ENCODE assay signal across 8 cellular contexts in genomic region chr5:172150514-172151425, GRCh38. TPM values are rescaled to one million over a fixed set of nuclear protein-coding genes. Genes with fewer than 3 reads are reported as not detected.
DNase-seq lines count a peak whose midpoint lies in the region; ATAC-seq and TF ChIP-seq lines count a peak whose summit lies in the region.

No MANE protein-coding gene starts in this region.

- BruUV-seq in OCI-LY7 (replicated peaks; lab: Mats Ljungman, UMichigan) = no TSS peak

- no peaks in the 10 kb centered on the region for H3K79me2 ChIP-seq in OCI-LY7 (ENCODE audit: insufficient read depth, low read depth, low read length)

- H3K4me3 ChIP-seq in OCI-LY7 (ENCODE audit: low read depth, low read length, poor library complexity, severe bottlenecking) = no peak overlapping the region

- peak overlapping the region; percentile 43 for H3K27ac ChIP-seq in OCI-LY7 (ENCODE audit: low read depth, low read length, poor library complexity, severe bottlenecking)

- peak; percentile 61 for ATAC-seq in GM18508 (IDR thresholded peaks at IDR 0.05; ENCODE audit: insufficient read depth, unreplicated experiment)
- ATAC-seq in HG02610 (IDR thresholded peaks at IDR 0.05; ENCODE audit: unreplicated experiment) = peak; percentile 83
- ATAC-seq in effector memory CD8-positive, alpha-beta T cell (replicated peaks) = peak; percentile 66
- ATAC-seq in sciatic nerve = peak; percentile 75

- no peak overlapping the region for H2AFZ ChIP-seq in OCI-LY7 (ENCODE audit: low read length)

- no peaks in the 10 kb centered on the region for H3K9me3 ChIP-seq in OCI-LY7 (ENCODE audit: low read length)

- peaks cover 85% of the 10 kb centered on the region for H3K36me3 Mint-ChIP-seq in effector memory CD8-positive, alpha-beta T cell (ENCODE audit: insufficient read depth)
- H3K36me3 Mint-ChIP-seq in osteocyte (ENCODE audit: unreplicated experiment) = peaks cover 39% of the 10 kb centered on the region

- H3K4me2 ChIP-seq in OCI-LY7 (ENCODE audit: low read length) = peak overlapping the region; percentile 44

- H3K27me3 Mint-ChIP-seq in effector memory CD8-positive, alpha-beta T cell = no peaks in the 10 kb centered on the region
- H3K27me3 Mint-ChIP-seq in osteocyte (ENCODE audit: unreplicated experiment) = no peaks in the 10 kb centered on the region

- H3K4me1 Mint-ChIP-seq in effector memory CD8-positive, alpha-beta T cell (ENCODE audit: low read depth in 2 of 2) = peaks cover 67 to 69% of the 10 kb centered on the region in 2 donors
- peaks cover 18% of the 10 kb centered on the region for H3K4me1 Mint-ChIP-seq in osteocyte (ENCODE audit: unreplicated experiment)

- no peaks in the 10 kb centered on the region for H4K20me1 ChIP-seq in OCI-LY7 (ENCODE audit: insufficient read depth, low read length)

- peak overlapping the region; percentile 71 to 84 for H3K4me3 Mint-ChIP-seq in effector memory CD8-positive, alpha-beta T cell
- no peak overlapping the region for H3K4me3 Mint-ChIP-seq in osteocyte (ENCODE audit: unreplicated experiment)

- TF ChIP-seq CTCF in OCI-LY7 (conservative IDR thresholded peaks at IDR 0.05; ENCODE audit: low read length) (no peak), osteocyte (IDR thresholded peaks at IDR 0.05) (no peak)

- no peaks in the 10 kb centered on the region for H3K9me2 ChIP-seq in OCI-LY7 (ENCODE audit: insufficient read depth, low read length)

- peak overlapping the region; percentile 90 to 92 for H3K27ac Mint-ChIP-seq in effector memory CD8-positive, alpha-beta T cell
- H3K27ac Mint-ChIP-seq in osteocyte (ENCODE audit: unreplicated experiment) = no peak overlapping the region

- CTCF ChIA-PET in OCI-LY7 (lab: Charles Lee; ENCODE audit: unreplicated experiment) = no interaction called here

- H3K36me3 ChIP-seq in OCI-LY7 (ENCODE audit: insufficient read depth, low read length) = peaks cover 51% of the 10 kb centered on the region

- no peaks in the 10 kb centered on the region for H3K9me3 Mint-ChIP-seq in effector memory CD8-positive, alpha-beta T cell
- no peaks in the 10 kb centered on the region for H3K9me3 Mint-ChIP-seq in osteocyte (ENCODE audit: unreplicated experiment)

- H3K4me1 ChIP-seq in OCI-LY7 (ENCODE audit: insufficient read depth, low read length, poor library complexity, severe bottlenecking) = peaks cover 37% of the 10 kb centered on the region

- POLR2A ChIA-PET in OCI-LY7 (lab: Charles Lee) = interaction anchor here (0.7 kb wide), 3 partner anchors 39 to 281 kb away, joined by 3 to 5 read pairs (median 3); no protein-coding TSS in a partner anchor

- no peak for DNase-seq in OCI-LY7 (ENCODE audit: low spot score)
- peak; percentile 15 to 44 (median 18) for DNase-seq in effector memory CD8-positive, alpha-beta T cell
- DNase-seq in sciatic nerve (ENCODE audit: low spot score) = peak; percentile 75
- no peak for DNase-seq in DMS114 treated with DMSO at 0.1 percent for 48 hours (lab: John Stamatoyannopoulos, UW; ENCODE audit: unreplicated experiment)
- no peak for DNase-seq in osteocyte (ENCODE audit: extremely low spot score, unreplicated experiment)
- DNase-seq in H4 (ENCODE audit: low spot score) = no peak

- intact Hi-C loops in OCI-LY7 (cut with micrococcal nuclease; ENCODE audit: unreplicated experiment) = no loop called here
- intact Hi-C loops in sciatic nerve (cut with DNase I) = no loop called here

RNA-seq across cellular contexts. Expression of gene STK10, which starts 37.3 kb away (rescaled TPM):
- total RNA-seq in OCI-LY7 (2014; rRNA removed; shearing (Covaris generic)) = 53.1 and 53.7 TPM in 2 replicates
- 89.7 and 95.9 TPM in 2 replicates for total RNA-seq in OCI-LY7 (2022)
- total RNA-seq in sciatic nerve = 89.4 TPM
- 66.2 and 86.0 TPM in 2 replicates for total RNA-seq in osteocyte
- total RNA-seq in H4 (2014; rRNA removed; shearing (Covaris generic)) = 8.0 and 10.3 TPM in 2 replicates

RNA-seq across cellular contexts. Expression of gene EFCAB9, which starts 43.2 kb away (rescaled TPM):
- not detected in 2 replicates for total RNA-seq in OCI-LY7 (2014; rRNA removed; shearing (Covaris generic))
- total RNA-seq in OCI-LY7 (2022) = not detected in 2 replicates
- total RNA-seq in sciatic nerve = not detected
- total RNA-seq in osteocyte = not detected in 2 replicates
- total RNA-seq in H4 (2014; rRNA removed; shearing (Covaris generic)) = not detected in 2 replicates

Comparison
In these comparisons a context has a peak if more than half of its experiments do, and no peak if none do; other contexts are left out.
1. DNase-seq: peak in effector memory CD8-positive, alpha-beta T cell (3 of 3) and sciatic nerve (single experiment); none in OCI-LY7 (single experiment), DMS114 treated with DMSO at 0.1 percent for 48 hours (single experiment), osteocyte (single experiment) and H4 (single experiment).
2. Peak in every context shown above with its lines, with median percentiles within 50 percentile points of each other: ATAC-seq.